ENCODE assay signal across 14 cellular contexts in genomic region chr11:133921513-133921912, GRCh38. TPM values are rescaled to one million over a fixed set of nuclear protein-coding genes. Genes with fewer than 3 reads are reported as not detected.
DNase-seq lines count a peak whose midpoint lies in the region; ATAC-seq and TF ChIP-seq lines count a peak whose summit lies in the region.
"Had no signal": no experiment of that assay in that cellular context is flagged by ENCODE, and none has a peak within 500 bp of the region (broad histone marks: within the 10 kb centered on the region; RNA-seq: fewer than 3 reads in every experiment).

No MANE protein-coding gene starts in this region.

- no peaks in the 10 kb centered on the region for H3K27me3 Mint-ChIP-seq in activated naive CD4-positive, alpha-beta T cell treated with anti-CD3 and anti-CD28 coated beads, Interleukin-2, amount 50 U/mL, for 24 hours
- no peaks in the 10 kb centered on the region for H3K27me3 Mint-ChIP-seq in activated naive CD4-positive, alpha-beta T cell treated with anti-CD3 and anti-CD28 coated beads for 36 hours (ENCODE audit: low read depth)
- no peaks in the 10 kb centered on the region for H3K27me3 Mint-ChIP-seq in Calu3 (ENCODE audit: unreplicated experiment)

- TF ChIP-seq CTCF in Calu3 (IDR thresholded peaks at IDR 0.05; ENCODE audit: unreplicated experiment) = no peak

- H3K36me3 Mint-ChIP-seq in activated naive CD4-positive, alpha-beta T cell treated with anti-CD3 and anti-CD28 coated beads, Interleukin-2, amount 50 U/mL, for 24 hours = peaks cover 8% of the 10 kb centered on the region
- H3K36me3 Mint-ChIP-seq in activated naive CD4-positive, alpha-beta T cell treated with anti-CD3 and anti-CD28 coated beads for 36 hours (ENCODE audit: low read depth) = peaks cover 25% of the 10 kb centered on the region
- peaks cover 4% of the 10 kb centered on the region for H3K36me3 Mint-ChIP-seq in Calu3 (ENCODE audit: insufficient read depth, unreplicated experiment)
- peaks cover 72% of the 10 kb centered on the region for H3K36me3 Mint-ChIP-seq in stimulated activated effector memory CD8-positive, alpha-beta T cell treated with anti-CD3 and anti-CD28 coated beads, Interleukin-12 subunit alpha, Interleukin-12 subunit beta, amount 100 ng/mL, for 72 hours

- CTCF ChIA-PET in activated naive CD4-positive, alpha-beta T cell treated with anti-CD3 and anti-CD28 coated beads for 36 hours (lab: Charles Lee) = no interaction called here
- CTCF ChIA-PET in Calu3 (lab: Charles Lee) = interaction anchor here (0.6 kb wide), 1 partner anchor 82 kb away, joined by 3 read pairs; no protein-coding TSS in a partner anchor

- peak overlapping the region; percentile 62 for H3K27ac ChIP-seq in caudate nucleus (ENCODE audit: low read depth, low read length)

- intact Hi-C loops in activated naive CD4-positive, alpha-beta T cell treated with anti-CD3 and anti-CD28 coated beads for 36 hours (cut with micrococcal nuclease) = loop anchor here (10.0 kb wide), 1 partner anchor 413 kb away; the partner anchor contains the start of gene GLB1L2
- intact Hi-C loops in Calu3 (cut with micrococcal nuclease; ENCODE audit: unreplicated experiment) = no loop called here

- H3K9me3 Mint-ChIP-seq in activated naive CD4-positive, alpha-beta T cell treated with anti-CD3 and anti-CD28 coated beads, Interleukin-2, amount 50 U/mL, for 24 hours = no peaks in the 10 kb centered on the region
- H3K9me3 Mint-ChIP-seq in activated naive CD4-positive, alpha-beta T cell treated with anti-CD3 and anti-CD28 coated beads for 36 hours = no peaks in the 10 kb centered on the region
- H3K9me3 Mint-ChIP-seq in Calu3 (ENCODE audit: low read depth, unreplicated experiment) = no peaks in the 10 kb centered on the region
- no peaks in the 10 kb centered on the region for H3K9me3 Mint-ChIP-seq in stimulated activated effector memory CD8-positive, alpha-beta T cell treated with anti-CD3 and anti-CD28 coated beads, Interleukin-12 subunit alpha, Interleukin-12 subunit beta, amount 100 ng/mL, for 72 hours
- H3K9me3 Mint-ChIP-seq: CD8-positive, alpha-beta T cell; HFFc6 had no signal

- no peak for DNase-seq in activated naive CD4-positive, alpha-beta T cell treated with anti-CD3 and anti-CD28 coated beads for 36 hours
- DNase-seq in Calu3 (no peak), caudate nucleus (lab: John Stamatoyannopoulos, UW) (peak in 31 of 61 donors; percentile 6 to 82 (median 35)), RPMI8226 (no peak), Kasumi-1 (lab: John Stamatoyannopoulos, UW) (no peak)
- no peak for DNase-seq in stimulated activated effector memory CD8-positive, alpha-beta T cell treated with anti-CD3 and anti-CD28 coated beads, Interleukin-12 subunit alpha, Interleukin-12 subunit beta, amount 100 ng/mL, for 72 hours (ENCODE audit: low spot score in 2 of 2)
- DNase-seq: C1 segment of cervical spinal cord; CD8-positive, alpha-beta T cell; COR-L47; HCEC 1CT; HFFc6 had no signal

- no peak for ATAC-seq in stimulated activated effector memory CD8-positive, alpha-beta T cell treated with anti-CD3 and anti-CD28 coated beads, Interleukin-12 subunit alpha, Interleukin-12 subunit beta, amount 100 ng/mL, for 72 hours
- ATAC-seq: CD8-positive, alpha-beta T cell; HepG2 had no signal

- H3K4me3 Mint-ChIP-seq in activated naive CD4-positive, alpha-beta T cell treated with anti-CD3 and anti-CD28 coated beads, Interleukin-2, amount 50 U/mL, for 24 hours = no peak overlapping the region
- H3K4me3 Mint-ChIP-seq in activated naive CD4-positive, alpha-beta T cell treated with anti-CD3 and anti-CD28 coated beads for 36 hours = no peak overlapping the region
- no peak overlapping the region for H3K4me3 Mint-ChIP-seq in Calu3 (ENCODE audit: low read depth, unreplicated experiment)
- H3K4me3 Mint-ChIP-seq in stimulated activated effector memory CD8-positive, alpha-beta T cell treated with anti-CD3 and anti-CD28 coated beads, Interleukin-12 subunit alpha, Interleukin-12 subunit beta, amount 100 ng/mL, for 72 hours = no peak overlapping the region
- H3K4me3 Mint-ChIP-seq: B cell; CD8-positive, alpha-beta T cell; HFFc6 had no signal

- no peaks in the 10 kb centered on the region for H3K4me1 Mint-ChIP-seq in activated naive CD4-positive, alpha-beta T cell treated with anti-CD3 and anti-CD28 coated beads, Interleukin-2, amount 50 U/mL, for 24 hours
- peaks cover 3% of the 10 kb centered on the region for H3K4me1 Mint-ChIP-seq in activated naive CD4-positive, alpha-beta T cell treated with anti-CD3 and anti-CD28 coated beads for 36 hours (ENCODE audit: low read depth)
- no peaks in the 10 kb centered on the region for H3K4me1 Mint-ChIP-seq in Calu3 (ENCODE audit: low read depth, unreplicated experiment)
- peaks cover 5% of the 10 kb centered on the region for H3K4me1 Mint-ChIP-seq in stimulated activated effector memory CD8-positive, alpha-beta T cell treated with anti-CD3 and anti-CD28 coated beads, Interleukin-12 subunit alpha, Interleukin-12 subunit beta, amount 100 ng/mL, for 72 hours

- BruUV-seq in Calu3 (replicated peaks; lab: Mats Ljungman, UMichigan) = no TSS peak

- H3K27ac Mint-ChIP-seq in activated naive CD4-positive, alpha-beta T cell treated with anti-CD3 and anti-CD28 coated beads, Interleukin-2, amount 50 U/mL, for 24 hours = peak overlapping the region; percentile 30
- no peak overlapping the region for H3K27ac Mint-ChIP-seq in activated naive CD4-positive, alpha-beta T cell treated with anti-CD3 and anti-CD28 coated beads for 36 hours
- peak overlapping the region; percentile 52 for H3K27ac Mint-ChIP-seq in Calu3 (ENCODE audit: unreplicated experiment)
- H3K27ac Mint-ChIP-seq in stimulated activated effector memory CD8-positive, alpha-beta T cell treated with anti-CD3 and anti-CD28 coated beads, Interleukin-12 subunit alpha, Interleukin-12 subunit beta, amount 100 ng/mL, for 72 hours = peak overlapping the region; percentile 11
- H3K27ac Mint-ChIP-seq: B cell; CD8-positive, alpha-beta T cell; HFFc6 had no signal

RNA-seq across cellular contexts. Expression of gene IGSF9B, which starts 35.3 kb away (rescaled TPM):
- 10 to 100 TPM; 26.5 to 34.0 TPM for total RNA-seq in activated naive CD4-positive, alpha-beta T cell treated with anti-CD3 and anti-CD28 coated beads for 36 hours
- 10.2 and 13.2 TPM in 2 replicates for total RNA-seq in Calu3 (2022)
- total RNA-seq: HepG2, HFFc6 had no signal

Comparison
In these comparisons a context has a peak if more than half of its experiments do, and no peak if none do; other contexts are left out.
1. DNase-seq: peak in caudate nucleus (31 of 61); none in activated naive CD4-positive, alpha-beta T cell treated with anti-CD3 and anti-CD28 coated beads for 36 hours (single experiment), Calu3 (single experiment), stimulated activated effector memory CD8-positive, alpha-beta T cell treated with anti-CD3 and anti-CD28 coated beads, Interleukin-12 subunit alpha, Interleukin-12 subunit beta, amount 100 ng/mL, for 72 hours (0 of 2), RPMI8226 (single experiment) and Kasumi-1 (0 of 2).